Comparison of ENCODE assay signal across 27 cellular contexts in genomic region chr12:5977556-5977955, GRCh38. TPM values are rescaled to one million over a fixed set of nuclear protein-coding genes. Genes with fewer than 3 reads are reported as not detected.
"Had no signal": no experiment of that assay in that cellular context is flagged by ENCODE, and none has a peak within 500 bp of the region (broad histone marks: within the 10 kb centered on the region; RNA-seq: fewer than 3 reads in every experiment).

No MANE protein-coding gene starts in this region.

- H3K36me3 ChIP-seq: ascending aorta, breast epithelium, cardiac muscle cell, colonic mucosa, WERI-Rb-1 had no signal

- DNase-seq: activated B cell treated with CpG ODN at 0.5 μM for 24 hours; activated CD4-positive, alpha-beta T cell treated with anti-CD3 and anti-CD28 coated beads for 48 hours; activated CD4-positive, alpha-beta T cell treated with anti-CD3 and anti-CD28 coated beads, Interleukin-2, amount 50 U/mL, for 1 hour; activated CD4-positive, alpha-beta T cell treated with anti-CD3 and anti-CD28 coated beads, Interleukin-2, amount 50 U/mL, for 48 hours; activated CD8-positive, alpha-beta memory T cell treated with anti-CD3 and anti-CD28 coated beads, Interleukin-2, amount 50 U/mL, for 48 hours; activated effector memory CD4-positive, alpha-beta T cell treated with anti-CD3 and anti-CD28 coated beads, Interleukin-2, amount 50 U/mL, for 16 hours; activated naive CD4-positive, alpha-beta T cell treated with anti-CD3 and anti-CD28 coated beads, Interleukin-2, amount 10 ng/mL, durations not matched to agents 7 days and 5 days; activated naive CD8-positive, alpha-beta T cell treated with anti-CD3 and anti-CD28 coated beads, Interleukin-2, amount 10 ng/mL, durations not matched to agents 7 days and 5 days; activated T-cell treated with anti-CD3 and anti-CD28 coated beads, Interleukin-2, amount 50 U/mL, for 4 hours; central memory CD4-positive, alpha-beta T cell; cerebellar nuclear complex; colonic mucosa; effector CD8-positive, alpha-beta T cell; foreskin fibroblast; hippocampal formation; T-helper 17 cell; T1000; WERI-Rb-1 had no signal

- ATAC-seq: activated CD4-positive, CD25-positive, alpha-beta regulatory T cell treated with anti-CD3 and anti-CD28 coated beads, Interleukin-2, amount 50 U/mL, for 24 hours; activated naive CD4-positive, alpha-beta T cell treated with anti-CD3 and anti-CD28 coated beads, Interleukin-2, amount 50 U/mL, for 72 hours; activated T-cell treated with anti-CD3 and anti-CD28 coated beads, Interleukin-2, amount 50 U/mL, for 4 hours; esophagus mucosa; T-helper 17 cell had no signal

- H3K4me3 Mint-ChIP-seq: activated B cell treated with CpG ODN at 0.5 μM for 24 hours; activated naive CD4-positive, alpha-beta T cell treated with anti-CD3 and anti-CD28 coated beads, Interleukin-2, amount 10 ng/mL, durations not matched to agents 7 days and 5 days; activated naive CD8-positive, alpha-beta T cell treated with anti-CD3 and anti-CD28 coated beads, Interleukin-2, amount 10 ng/mL, durations not matched to agents 7 days and 5 days; activated T-cell treated with anti-CD3 and anti-CD28 coated beads, Interleukin-2, amount 50 U/mL, for 4 hours; brain; T-helper 17 cell; T-helper 2 cell treated with Interferon-gamma antibody and Interleukin-4, amounts not matched to agents 5 μg/mL and 100 μg/mL, for 36 hours had no signal

- H3K27me3 ChIP-seq: ascending aorta, breast epithelium, cardiac muscle cell, colonic mucosa had no signal

- H3K4me1 Mint-ChIP-seq: activated B cell treated with CpG ODN at 0.5 μM for 24 hours; activated naive CD4-positive, alpha-beta T cell treated with anti-CD3 and anti-CD28 coated beads, Interleukin-2, amount 10 ng/mL, durations not matched to agents 7 days and 5 days; activated naive CD8-positive, alpha-beta T cell treated with anti-CD3 and anti-CD28 coated beads, Interleukin-2, amount 10 ng/mL, durations not matched to agents 7 days and 5 days; brain had no signal

- H3K36me3 Mint-ChIP-seq: activated naive CD4-positive, alpha-beta T cell treated with anti-CD3 and anti-CD28 coated beads, Interleukin-2, amount 10 ng/mL, durations not matched to agents 7 days and 5 days; activated naive CD4-positive, alpha-beta T cell treated with anti-CD3 and anti-CD28 coated beads, Interleukin-2, amount 50 U/mL, for 72 hours; activated naive CD8-positive, alpha-beta T cell treated with anti-CD3 and anti-CD28 coated beads, Interleukin-2, amount 10 ng/mL, durations not matched to agents 7 days and 5 days; brain had no signal

- H3K4me1 ChIP-seq: ascending aorta, breast epithelium, colonic mucosa had no signal

- H3K27ac ChIP-seq: ascending aorta, breast epithelium, cardiac muscle cell, colonic mucosa, WERI-Rb-1 had no signal

- H3K9me3 Mint-ChIP-seq: activated B cell treated with CpG ODN at 0.5 μM for 24 hours; activated naive CD4-positive, alpha-beta T cell treated with anti-CD3 and anti-CD28 coated beads, Interleukin-2, amount 10 ng/mL, durations not matched to agents 7 days and 5 days; activated naive CD4-positive, alpha-beta T cell treated with anti-CD3 and anti-CD28 coated beads, Interleukin-2, amount 50 U/mL, for 72 hours; activated naive CD8-positive, alpha-beta T cell treated with anti-CD3 and anti-CD28 coated beads, Interleukin-2, amount 10 ng/mL, durations not matched to agents 7 days and 5 days; activated T-cell treated with anti-CD3 and anti-CD28 coated beads, Interleukin-2, amount 50 U/mL, for 4 hours; activated T-helper 2 cell treated with anti-CD3 and anti-CD28 coated beads, Interferon-gamma antibody, Interleukin-2, Interleukin-4, amounts not matched to agents 10 μg/mL and 5 μg/mL and 100 μg/mL, durations not matched to agents 14 hours and 24 hours and 36 hours; brain; T-helper 2 cell treated with Interferon-gamma antibody and Interleukin-4, amounts not matched to agents 5 μg/mL and 100 μg/mL, for 36 hours had no signal

- H3K9me3 ChIP-seq: ascending aorta, breast epithelium, colonic mucosa had no signal

- H3K4me3 ChIP-seq: ascending aorta, breast epithelium, cardiac muscle cell, colonic mucosa had no signal

- H3K27ac Mint-ChIP-seq: activated B cell treated with CpG ODN at 0.5 μM for 24 hours; activated naive CD4-positive, alpha-beta T cell treated with anti-CD3 and anti-CD28 coated beads, Interleukin-2, amount 10 ng/mL, durations not matched to agents 7 days and 5 days; activated naive CD4-positive, alpha-beta T cell treated with anti-CD3 and anti-CD28 coated beads, Interleukin-2, amount 50 U/mL, for 72 hours; activated naive CD8-positive, alpha-beta T cell treated with anti-CD3 and anti-CD28 coated beads, Interleukin-2, amount 10 ng/mL, durations not matched to agents 7 days and 5 days; activated T-helper 2 cell treated with anti-CD3 and anti-CD28 coated beads, Interferon-gamma antibody, Interleukin-2, Interleukin-4, amounts not matched to agents 10 μg/mL and 5 μg/mL and 100 μg/mL, durations not matched to agents 14 hours and 24 hours and 36 hours; brain; T-helper 17 cell; T-helper 2 cell treated with Interferon-gamma antibody and Interleukin-4, amounts not matched to agents 5 μg/mL and 100 μg/mL, for 36 hours had no signal

RNA-seq across cellular contexts. Expression of gene ANO2, which starts 32.5 kb away (rescaled TPM):
- total RNA-seq: activated B cell treated with CpG ODN at 0.5 μM for 24 hours; activated naive CD4-positive, alpha-beta T cell treated with anti-CD3 and anti-CD28 coated beads, Interleukin-2, amount 50 U/mL, for 72 hours; activated naive CD8-positive, alpha-beta T cell treated with anti-CD3 and anti-CD28 coated beads, Interleukin-2, amount 10 ng/mL, durations not matched to agents 7 days and 5 days; activated T-cell treated with anti-CD3 and anti-CD28 coated beads, Interleukin-2, amount 50 U/mL, for 4 hours; activated T-helper 2 cell treated with anti-CD3 and anti-CD28 coated beads, Interferon-gamma antibody, Interleukin-2, Interleukin-4, amounts not matched to agents 10 μg/mL and 5 μg/mL and 100 μg/mL, durations not matched to agents 14 hours and 24 hours and 36 hours had no signal
- polyA plus RNA-seq: cardiac muscle cell had no signal
